Comparison of ENCODE assay signal across 16 cellular contexts in the genomic region with DNA sequence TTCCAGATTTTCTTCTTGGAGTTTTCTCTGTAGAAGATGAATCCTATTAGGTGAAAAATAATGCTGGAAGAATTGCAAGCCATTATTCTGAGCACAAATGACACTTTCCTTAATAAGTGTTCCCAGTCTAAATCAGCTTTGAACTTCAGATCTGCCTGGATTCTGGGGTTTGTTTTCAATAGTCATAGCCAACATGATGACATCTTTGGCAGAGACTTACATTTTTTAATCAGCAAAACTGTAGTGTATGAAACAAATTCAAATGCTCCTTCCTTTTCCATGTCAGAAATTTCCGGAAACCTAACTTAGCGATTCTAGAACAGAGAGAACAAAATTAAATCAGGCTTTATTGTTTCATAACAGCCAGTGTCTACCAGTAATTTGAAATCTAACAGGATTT.
DNase-seq lines count a peak whose midpoint lies in the region; ATAC-seq and TF ChIP-seq lines count a peak whose summit lies in the region.
"Had no signal": no experiment of that assay in that cellular context is flagged by ENCODE, and none has a peak within 500 bp of the region (broad histone marks: within the 10 kb centered on the region; RNA-seq: fewer than 3 reads in every experiment).

No MANE protein-coding gene starts in this region.

- H3K4me1 ChIP-seq in right atrium auricular region (no peaks in the 10 kb centered on the region), lower lobe of right lung (no peaks in the 10 kb centered on the region)
- H3K4me1 ChIP-seq: A549, Caco-2 had no signal

- peak; percentile 24 for ATAC-seq in left ventricle myocardium superior
- ATAC-seq in activated naive CD4-positive, alpha-beta T cell treated with anti-CD3 and anti-CD28 coated beads, Interleukin-2, amount 50 U/mL, for 72 hours: no peak
- no peak for ATAC-seq in lower lobe of right lung
- ATAC-seq in GM18858 (IDR thresholded peaks at IDR 0.05; ENCODE audit: unreplicated experiment): no peak
- ATAC-seq: A549, GM23338 had no signal

- H3K4me3 ChIP-seq in right atrium auricular region (no peak overlapping the region), lower lobe of right lung (no peak overlapping the region)
- H3K4me3 ChIP-seq: A549, GM23338 had no signal

- H3K27ac Mint-ChIP-seq in nephron: peak overlapping the region in 2 of 3 experiments; percentile 48 to 53
- H3K27ac Mint-ChIP-seq in activated naive CD4-positive, alpha-beta T cell treated with anti-CD3 and anti-CD28 coated beads, Interleukin-2, amount 50 U/mL, for 72 hours: no peak overlapping the region
- H3K27ac Mint-ChIP-seq: CD4-positive, alpha-beta T cell; GM23338 had no signal

- intact Hi-C loops in left ventricle myocardium superior (cut with micrococcal nuclease) (no loop called here), lower lobe of right lung (cut with DNase I) (no loop called here)

- H3K27ac ChIP-seq in right atrium auricular region (no peak overlapping the region), lower lobe of right lung (no peak overlapping the region)
- H3K27ac ChIP-seq: 22Rv1, A549, C4-2B had no signal

- peaks cover 13% of the 10 kb centered on the region for H3K4me1 Mint-ChIP-seq in nephron

- no peaks in the 10 kb centered on the region for H3K9me3 ChIP-seq in right atrium auricular region
- H3K9me3 ChIP-seq in lower lobe of right lung: no peaks in the 10 kb centered on the region
- H3K9me3 ChIP-seq: A549, Caco-2 had no signal

- no peaks in the 10 kb centered on the region for H3K9me3 Mint-ChIP-seq in nephron
- peaks cover 4 to 11% of the 10 kb centered on the region in 2 donors for H3K9me3 Mint-ChIP-seq in activated naive CD4-positive, alpha-beta T cell treated with anti-CD3 and anti-CD28 coated beads, Interleukin-2, amount 50 U/mL, for 72 hours
- H3K9me3 Mint-ChIP-seq: CD4-positive, alpha-beta T cell; GM23338 had no signal

- TF ChIP-seq CTCF in right atrium auricular region (IDR thresholded peaks at IDR 0.05) (no peak), nephron (IDR thresholded peaks at IDR 0.05; ENCODE audit: unreplicated experiment in 3 of 3) (no peak), lower lobe of right lung (IDR thresholded peaks at IDR 0.05) (no peak)

- no peaks in the 10 kb centered on the region for H3K36me3 Mint-ChIP-seq in nephron (ENCODE audit: low read depth)
- H3K36me3 Mint-ChIP-seq in activated naive CD4-positive, alpha-beta T cell treated with anti-CD3 and anti-CD28 coated beads, Interleukin-2, amount 50 U/mL, for 72 hours: no peaks in the 10 kb centered on the region

- H3K4me3 Mint-ChIP-seq in nephron: no peak overlapping the region
- H3K4me3 Mint-ChIP-seq: CD4-positive, alpha-beta T cell; GM23338 had no signal

- no peaks in the 10 kb centered on the region for H3K27me3 Mint-ChIP-seq in nephron (ENCODE audit: low read depth)
- H3K27me3 Mint-ChIP-seq: CD4-positive, alpha-beta T cell had no signal

- no peaks in the 10 kb centered on the region for H3K27me3 ChIP-seq in right atrium auricular region
- no peaks in the 10 kb centered on the region for H3K27me3 ChIP-seq in lower lobe of right lung (ENCODE audit: low read depth)

- DNase-seq in left ventricle myocardium superior: no peak
- DNase-seq in right atrium auricular region (ENCODE audit: low spot score): no peak
- peak; percentile 48 for DNase-seq in fibroblast of gingiva (ENCODE audit: low read depth)
- DNase-seq in activated naive CD4-positive, alpha-beta T cell treated with anti-CD3 and anti-CD28 coated beads, Interleukin-2, amount 50 U/mL, for 72 hours (ENCODE audit: low spot score in 2 of 2): no peak
- no peak for DNase-seq in lower lobe of right lung
- DNase-seq: AML-193; Caco-2; CD4-positive, alpha-beta T cell; GF-D8; HCEC 1CT had no signal

- no peaks in the 10 kb centered on the region for H3K36me3 ChIP-seq in right atrium auricular region
- no peaks in the 10 kb centered on the region for H3K36me3 ChIP-seq in lower lobe of right lung

Comparison
In these comparisons a context has a peak if more than half of its experiments do, and no peak if none do; other contexts are left out.
1. H3K27ac Mint-ChIP-seq: peak in nephron (2 of 3); none in activated naive CD4-positive, alpha-beta T cell treated with anti-CD3 and anti-CD28 coated beads, Interleukin-2, amount 50 U/mL, for 72 hours (0 of 2).